14 cellular contexts compared by ENCODE assay signal in genomic region chr11:35340101-35340500, GRCh38.
"Had no signal": no experiment of that assay in that cellular context is flagged by ENCODE, and none has a peak within 500 bp of the region (broad histone marks: within the 10 kb centered on the region; RNA-seq: fewer than 3 reads in every experiment).

No MANE protein-coding gene starts in this region.

- H3K4me3 Mint-ChIP-seq: activated T-cell treated with anti-CD3 and anti-CD28 coated beads, Interleukin-2, amount 50 U/mL, for 72 hours; naive B cell; T-helper 1 cell treated with Interleukin-12 subunit alpha and Interleukin-12 subunit beta and Interleukin-4 antibody, amounts not matched to agents 30 μg/mL and 1 μg/mL, for 36 hours had no signal

- H3K27ac ChIP-seq: esophagus squamous epithelium, ovary, tibial nerve, uterus had no signal

- H3K36me3 ChIP-seq: esophagus squamous epithelium, ovary, tibial nerve, uterus had no signal

- H3K36me3 Mint-ChIP-seq: naive B cell had no signal

- H3K27me3 ChIP-seq: esophagus squamous epithelium, ovary, tibial nerve, uterus had no signal

- H3K4me1 ChIP-seq: uterus had no signal

- H3K4me3 ChIP-seq: esophagus squamous epithelium, ovary, tibial nerve, uterus had no signal

- ATAC-seq: activated T-cell treated with anti-CD3 and anti-CD28 coated beads, Interleukin-2, amount 50 U/mL, for 72 hours had no signal

- H3K9me3 ChIP-seq: esophagus squamous epithelium, ovary, tibial nerve, uterus had no signal

- DNase-seq: activated CD4-positive, CD25-positive, alpha-beta regulatory T cell treated with anti-CD3 and anti-CD28 coated beads, Interleukin-2, amount 50 U/mL, for 72 hours; activated effector memory CD4-positive, alpha-beta T cell treated with anti-CD3 and anti-CD28 coated beads, Interleukin-2, amount 50 U/mL, for 16 hours; activated naive CD4-positive, alpha-beta T cell treated with anti-CD3 and anti-CD28 coated beads, Interleukin-2, amount 50 U/mL, for 16 hours; activated T-cell treated with anti-CD3 and anti-CD28 coated beads, Interleukin-2, amount 50 U/mL, for 72 hours; dermis blood vessel endothelial cell; effector memory CD4-positive, alpha-beta T cell; esophagus squamous epithelium; naive B cell; ovary; stimulated activated CD4-positive, alpha-beta T cell treated with anti-CD3 and anti-CD28 coated beads, Interleukin-2, amount 100 ng/mL, for 24 hours; stimulated activated naive CD4-positive, alpha-beta T cell treated with Interleukin-2 at 50 U/mL for 16 hours; uterus had no signal

- H3K27ac Mint-ChIP-seq: activated T-cell treated with anti-CD3 and anti-CD28 coated beads, Interleukin-2, amount 50 U/mL, for 72 hours; T-helper 1 cell treated with Interleukin-12 subunit alpha and Interleukin-12 subunit beta and Interleukin-4 antibody, amounts not matched to agents 30 μg/mL and 1 μg/mL, for 36 hours had no signal
